Comparison of ENCODE assay signal across 18 cellular contexts in the genomic region with DNA sequence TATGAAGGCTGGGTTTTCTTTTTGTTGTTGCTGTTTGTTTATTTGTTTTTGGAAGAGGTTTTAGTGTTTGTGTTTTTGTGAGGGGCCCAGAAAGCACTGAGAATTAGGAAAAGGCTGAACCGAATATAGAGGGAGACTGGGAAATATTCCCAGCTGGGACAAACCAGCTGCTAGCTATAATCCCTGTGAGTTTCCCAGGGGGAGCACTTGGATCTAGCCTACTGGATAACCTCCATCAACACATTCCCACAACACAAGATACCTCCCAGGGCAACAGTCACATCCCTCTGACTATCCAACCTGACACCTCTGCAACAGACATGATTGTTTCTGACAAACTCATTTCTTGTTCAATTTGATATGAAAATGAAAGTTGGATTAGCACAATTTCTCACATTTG. TPM values are rescaled to one million over a fixed set of nuclear protein-coding genes. Genes with fewer than 3 reads are reported as not detected.
DNase-seq lines count a peak whose midpoint lies in the region; ATAC-seq, FAIRE-seq and TF ChIP-seq lines count a peak whose summit lies in the region.
"Had no signal": no experiment of that assay in that cellular context is flagged by ENCODE, and none has a peak within 500 bp of the region (broad histone marks: within the 10 kb centered on the region; RNA-seq: fewer than 3 reads in every experiment).

No MANE protein-coding gene starts in this region.

- H3K4me3 Mint-ChIP-seq in activated naive CD4-positive, alpha-beta T cell treated with anti-CD3 and anti-CD28 coated beads, Interleukin-2, amount 10 ng/mL, durations not matched to agents 7 days and 5 days: no peak overlapping the region
- no peak overlapping the region for H3K4me3 Mint-ChIP-seq in astrocyte (ENCODE audit: unreplicated experiment)
- H3K4me3 Mint-ChIP-seq: CD4-positive, alpha-beta T cell had no signal

- H3F3A ChIP-seq in smooth muscle cell (ENCODE audit: low read depth): peaks cover 46% of the 10 kb centered on the region

- H3K4me1 ChIP-seq in astrocyte (ENCODE audit: insufficient read depth, low read length) (no peaks in the 10 kb centered on the region), smooth muscle cell (ENCODE audit: low read depth) (peaks cover 24% of the 10 kb centered on the region), lower lobe of right lung (no peaks in the 10 kb centered on the region)
- H3K4me1 ChIP-seq: BE2C had no signal

- H3K36me3 Mint-ChIP-seq in activated naive CD4-positive, alpha-beta T cell treated with anti-CD3 and anti-CD28 coated beads, Interleukin-2, amount 10 ng/mL, durations not matched to agents 7 days and 5 days: no peaks in the 10 kb centered on the region
- peaks cover 0 to 2% of the 10 kb centered on the region in 2 donors for H3K36me3 Mint-ChIP-seq in activated naive CD4-positive, alpha-beta T cell treated with anti-CD3 and anti-CD28 coated beads, Interleukin-2, amount 50 U/mL, for 72 hours
- peaks cover 10% of the 10 kb centered on the region for H3K36me3 Mint-ChIP-seq in astrocyte (ENCODE audit: low read depth, unreplicated experiment)

- H3K27me3 ChIP-seq in astrocyte (ENCODE audit: insufficient read depth, low read length) (no peaks in the 10 kb centered on the region), smooth muscle cell (ENCODE audit: low read depth) (no peaks in the 10 kb centered on the region), lower lobe of right lung (ENCODE audit: low read depth) (no peaks in the 10 kb centered on the region)
- H3K27me3 ChIP-seq: BE2C had no signal

- no peaks in the 10 kb centered on the region for H3K4me1 Mint-ChIP-seq in activated naive CD4-positive, alpha-beta T cell treated with anti-CD3 and anti-CD28 coated beads, Interleukin-2, amount 10 ng/mL, durations not matched to agents 7 days and 5 days
- H3K4me1 Mint-ChIP-seq in astrocyte (ENCODE audit: low read depth, unreplicated experiment): peaks cover 11% of the 10 kb centered on the region

- H3K27ac ChIP-seq in astrocyte (ENCODE audit: low read depth, low read length): no peak overlapping the region
- peak overlapping the region; percentile 92 for H3K27ac ChIP-seq in smooth muscle cell (ENCODE audit: low read depth)
- H3K27ac ChIP-seq in lower lobe of right lung: no peak overlapping the region
- H3K27ac ChIP-seq: PC-9, RWPE1 had no signal

- DNase-seq in activated naive CD4-positive, alpha-beta T cell treated with anti-CD3 and anti-CD28 coated beads, Interleukin-2, amount 10 ng/mL, durations not matched to agents 7 days and 5 days: no peak
- DNase-seq in activated naive CD4-positive, alpha-beta T cell treated with anti-CD3 and anti-CD28 coated beads, Interleukin-2, amount 50 U/mL, for 72 hours (ENCODE audit: low spot score in 2 of 2): no peak
- DNase-seq in astrocyte (ENCODE audit: low read depth) (no peak), medulla oblongata (ENCODE audit: extremely low spot score) (peak; percentile 18), smooth muscle cell (lab: John Stamatoyannopoulos, UW; ENCODE audit: unreplicated experiment) (no peak), lower lobe of right lung (no peak), KG1 (lab: John Stamatoyannopoulos, UW) (no peak)
- DNase-seq: BE2C; CD4-positive, alpha-beta T cell; DMS79; KBM-7; MV-4-11; NCI-H187; NCI-H2107; NCI-H226; PC-9 had no signal

- H3K9me3 Mint-ChIP-seq in activated naive CD4-positive, alpha-beta T cell treated with anti-CD3 and anti-CD28 coated beads, Interleukin-2, amount 10 ng/mL, durations not matched to agents 7 days and 5 days: peaks cover under 1% of the 10 kb centered on the region
- peaks cover 5 to 6% of the 10 kb centered on the region in 2 donors for H3K9me3 Mint-ChIP-seq in activated naive CD4-positive, alpha-beta T cell treated with anti-CD3 and anti-CD28 coated beads, Interleukin-2, amount 50 U/mL, for 72 hours
- peaks cover 2% of the 10 kb centered on the region for H3K9me3 Mint-ChIP-seq in astrocyte (ENCODE audit: unreplicated experiment)

- intact Hi-C loops in lower lobe of right lung (cut with DNase I): no loop called here

- H3K4me3 ChIP-seq in astrocyte (ENCODE audit: insufficient read depth, low read depth, low read length) (no peak overlapping the region), smooth muscle cell (no peak overlapping the region), lower lobe of right lung (no peak overlapping the region)
- H3K4me3 ChIP-seq: PC-9 had no signal

- H3K9ac ChIP-seq in astrocyte (ENCODE audit: low read length) (no peak overlapping the region), smooth muscle cell (ENCODE audit: low read depth) (no peak overlapping the region)

- CTCF ChIA-PET in activated naive CD4-positive, alpha-beta T cell treated with anti-CD3 and anti-CD28 coated beads, Interleukin-2, amount 10 ng/mL, durations not matched to agents 7 days and 5 days (lab: Charles Lee): no interaction called here

- H3K79me2 ChIP-seq in astrocyte (ENCODE audit: insufficient read depth, low read length) (peaks cover 100% of the 10 kb centered on the region), smooth muscle cell (ENCODE audit: low read depth) (peaks cover 100% of the 10 kb centered on the region)

- H3K9me3 ChIP-seq in astrocyte (ENCODE audit: insufficient read depth, low read depth, low read length) (no peaks in the 10 kb centered on the region), smooth muscle cell (replicated peaks; ENCODE audit: low read depth) (no peaks in the 10 kb centered on the region), lower lobe of right lung (no peaks in the 10 kb centered on the region)
- H3K9me3 ChIP-seq: BE2C had no signal

- ATAC-seq in activated naive CD4-positive, alpha-beta T cell treated with anti-CD3 and anti-CD28 coated beads, Interleukin-2, amount 50 U/mL, for 72 hours: no peak
- ATAC-seq in GM21619 (IDR thresholded peaks at IDR 0.05; ENCODE audit: unreplicated experiment): no peak
- ATAC-seq in lower lobe of right lung: no peak

- H3K36me3 ChIP-seq in astrocyte (ENCODE audit: insufficient read depth, low read length): peaks cover 16% of the 10 kb centered on the region
- H3K36me3 ChIP-seq in smooth muscle cell (ENCODE audit: low read depth): peaks cover 3% of the 10 kb centered on the region
- H3K36me3 ChIP-seq in lower lobe of right lung: no peaks in the 10 kb centered on the region
- H3K36me3 ChIP-seq: BE2C had no signal

- TF ChIP-seq CTCF in astrocyte (IDR thresholded peaks at IDR 0.05; ENCODE audit: insufficient read depth, low read depth, low read length) (no peak), smooth muscle cell (IDR thresholded peaks at IDR 0.05; ENCODE audit: borderline replicate concordance, insufficient read depth, poor library complexity, severe bottlenecking) (no peak), lower lobe of right lung (IDR thresholded peaks at IDR 0.05) (no peak)

- peaks cover 92% of the 10 kb centered on the region for H4K20me1 ChIP-seq in astrocyte (ENCODE audit: insufficient read depth, low read length)
- peaks cover 100% of the 10 kb centered on the region for H4K20me1 ChIP-seq in smooth muscle cell (ENCODE audit: low read depth)

- 57% methylated on average over 1 of the region's 1 CpG for WGBS in smooth muscle cell (ENCODE audit: low lambda C conversion rate)

- no peak overlapping the region for H3K4me2 ChIP-seq in astrocyte (ENCODE audit: low read length)
- H3K4me2 ChIP-seq in smooth muscle cell: peak overlapping the region; percentile 53
- H3K4me2 ChIP-seq: PC-9 had no signal

- FAIRE-seq in astrocyte (lab: Jason Lieb, UNC): peak; percentile 23

- no peaks in the 10 kb centered on the region for H3K27me3 Mint-ChIP-seq in activated naive CD4-positive, alpha-beta T cell treated with anti-CD3 and anti-CD28 coated beads, Interleukin-2, amount 10 ng/mL, durations not matched to agents 7 days and 5 days
- H3K27me3 Mint-ChIP-seq in astrocyte (ENCODE audit: low read depth, unreplicated experiment): no peaks in the 10 kb centered on the region
- H3K27me3 Mint-ChIP-seq: CD4-positive, alpha-beta T cell had no signal

- peak overlapping the region; percentile 68 for H3K27ac Mint-ChIP-seq in activated naive CD4-positive, alpha-beta T cell treated with anti-CD3 and anti-CD28 coated beads, Interleukin-2, amount 10 ng/mL, durations not matched to agents 7 days and 5 days
- no peak overlapping the region for H3K27ac Mint-ChIP-seq in activated naive CD4-positive, alpha-beta T cell treated with anti-CD3 and anti-CD28 coated beads, Interleukin-2, amount 50 U/mL, for 72 hours
- H3K27ac Mint-ChIP-seq in astrocyte (ENCODE audit: unreplicated experiment): no peak overlapping the region
- H3K27ac Mint-ChIP-seq: CD4-positive, alpha-beta T cell had no signal

- H2AFZ ChIP-seq in astrocyte (ENCODE audit: low read depth, low read length) (no peak overlapping the region), smooth muscle cell (ENCODE audit: low read depth) (no peak overlapping the region)
- H2AFZ ChIP-seq: PC-9 had no signal

RNA-seq across cellular contexts. Expression of a gene that starts 16.7 kb away (rescaled TPM):
- total RNA-seq in activated naive CD4-positive, alpha-beta T cell treated with anti-CD3 and anti-CD28 coated beads, Interleukin-2, amount 50 U/mL, for 72 hours: not detected
- total RNA-seq in astrocyte (313 and 509 TPM in 2 replicates), smooth muscle cell (1,172 and 1,251 TPM in 2 replicates), lower lobe of right lung (94.1 TPM)
- 637 and 1,034 TPM in 2 replicates for polyA plus RNA-seq in smooth muscle cell
- total RNA-seq: CD4-positive, alpha-beta T cell; PC-9 had no signal

Comparison
In these comparisons a context has a peak if more than half of its experiments do, and no peak if none do; other contexts are left out.
1. RNA of a gene that starts 16.7 kb away (total RNA-seq): 1,172 to 1,251 TPM in smooth muscle cell, 313 to 509 TPM in astrocyte and 94.1 TPM in lower lobe of right lung (single experiment); not detected in activated naive CD4-positive, alpha-beta T cell treated with anti-CD3 and anti-CD28 coated beads, Interleukin-2, amount 50 U/mL, for 72 hours; every median in the first group is over 10 times any median in the second.